Comparison of ENCODE assay signal across 8 cellular contexts in the genomic region with DNA sequence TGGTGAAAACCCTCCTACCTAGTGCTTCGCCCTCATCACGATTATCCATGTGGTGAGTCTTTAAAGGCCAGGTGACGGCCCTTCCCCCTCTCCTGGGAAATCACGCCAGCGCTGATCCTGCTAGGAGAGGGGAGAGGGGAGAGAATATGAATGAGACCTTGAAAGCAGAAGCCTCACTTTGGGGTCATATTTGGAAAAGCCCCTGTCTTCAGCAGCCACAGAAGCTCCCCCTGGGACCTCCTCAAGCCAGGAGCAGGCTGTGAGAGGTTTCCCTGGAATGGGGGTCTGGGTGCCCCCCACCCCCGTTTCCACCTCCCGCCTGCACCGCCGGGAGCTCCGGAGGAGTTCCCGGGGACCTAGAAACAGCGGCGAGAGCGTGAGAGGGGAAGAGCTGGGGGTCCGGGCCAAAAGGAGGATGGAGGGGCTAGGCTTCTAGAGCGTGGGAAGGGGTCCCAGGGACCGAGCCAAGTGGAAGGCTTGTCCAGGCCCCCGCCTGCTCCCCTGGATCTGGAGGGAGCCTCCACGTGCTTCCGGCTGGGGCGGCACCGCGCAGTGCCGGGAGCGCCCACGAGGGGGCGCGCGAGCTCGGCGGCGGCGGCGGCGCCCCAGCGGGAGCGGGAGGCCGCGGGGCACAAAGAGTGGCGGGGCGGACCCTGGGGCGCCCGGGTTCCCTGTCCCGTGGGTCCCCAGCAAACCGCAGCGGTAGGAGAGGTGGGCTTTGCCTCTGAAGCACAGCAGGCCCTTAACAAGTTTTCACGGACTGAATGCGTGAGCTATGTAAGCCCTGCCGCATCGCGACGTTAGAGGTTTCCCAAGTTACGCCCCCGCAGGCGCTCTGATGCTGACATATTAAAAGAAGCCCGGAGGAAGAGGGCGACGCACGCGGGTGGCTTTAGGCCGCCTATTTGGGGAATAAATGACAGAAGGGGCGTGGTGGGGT.
DNase-seq lines count a peak whose midpoint lies in the region; ATAC-seq and TF ChIP-seq lines count a peak whose summit lies in the region.

No MANE protein-coding gene starts in this region.

- H4K20me1 ChIP-seq in fibroblast of lung (ENCODE audit: control insufficient read depth, extremely low read depth, insufficient read depth, low read length) = no peaks in the 10 kb centered on the region

- peaks cover 5% of the 10 kb centered on the region for H3K9me3 Mint-ChIP-seq in activated T-cell treated with anti-CD3 and anti-CD28 coated beads, Interleukin-2, amount 50 U/mL, for 4 hours
- H3K9me3 Mint-ChIP-seq in nephron = peaks cover 6% of the 10 kb centered on the region
- H3K9me3 Mint-ChIP-seq in stimulated activated naive CD8-positive, alpha-beta T cell treated with anti-CD3 and anti-CD28 coated beads, Interleukin-15, Interleukin-2, amounts not matched to agents 100 ng/mL and 50 ng/mL, for 24 hours = no peaks in the 10 kb centered on the region

- peak; percentile 57 for DNase-seq in Ammon's horn (ENCODE audit: low spot score)
- DNase-seq in NT2/D1 (ENCODE audit: low read depth, low spot score) = peak; percentile 43
- DNase-seq in activated T-cell treated with anti-CD3 and anti-CD28 coated beads, Interleukin-2, amount 50 U/mL, for 4 hours = peak; percentile 64
- DNase-seq in fibroblast of lung (ENCODE audit: low read depth in 2 of 2) = peak; percentile 49 to 56

- TF ChIP-seq CTCF in fibroblast of lung (conservative IDR thresholded peaks at IDR 0.05 in 1 of 2, IDR thresholded peaks at IDR 0.05 in 1 of 2; ENCODE audit: low read depth in 1 of 2, low read length in 2 of 2) = peak; percentile 49 to 50
- TF ChIP-seq CTCF in nephron (IDR thresholded peaks at IDR 0.05; ENCODE audit: unreplicated experiment in 3 of 3) = peak; percentile 96 to 97 (median 97)

- H3K4me1 ChIP-seq in NT2/D1 (ENCODE audit: insufficient read depth, insufficient read length) (no peaks in the 10 kb centered on the region), fibroblast of lung (ENCODE audit: control insufficient read depth, extremely low read depth, insufficient read depth, low read length) (peaks cover 2% of the 10 kb centered on the region)

- no peaks in the 10 kb centered on the region for H3K36me3 Mint-ChIP-seq in activated T-cell treated with anti-CD3 and anti-CD28 coated beads, Interleukin-2, amount 50 U/mL, for 4 hours (ENCODE audit: insufficient read depth)
- H3K36me3 Mint-ChIP-seq in nephron (ENCODE audit: low read depth) = no peaks in the 10 kb centered on the region
- H3K36me3 Mint-ChIP-seq in stimulated activated naive CD8-positive, alpha-beta T cell treated with anti-CD3 and anti-CD28 coated beads, Interleukin-15, Interleukin-2, amounts not matched to agents 100 ng/mL and 50 ng/mL, for 24 hours (ENCODE audit: low read depth) = no peaks in the 10 kb centered on the region

- peak; percentile 90 for ATAC-seq in GM19035 (IDR thresholded peaks at IDR 0.05; ENCODE audit: unreplicated experiment)
- peak; percentile 93 for ATAC-seq in HG03280 (IDR thresholded peaks at IDR 0.05; ENCODE audit: unreplicated experiment)
- ATAC-seq in activated T-cell treated with anti-CD3 and anti-CD28 coated beads, Interleukin-2, amount 50 U/mL, for 4 hours = peak; percentile 94

- no peak overlapping the region for H3K27ac Mint-ChIP-seq in nephron
- peak overlapping the region; percentile 60 for H3K27ac Mint-ChIP-seq in stimulated activated naive CD8-positive, alpha-beta T cell treated with anti-CD3 and anti-CD28 coated beads, Interleukin-15, Interleukin-2, amounts not matched to agents 100 ng/mL and 50 ng/mL, for 24 hours

- H3K36me3 ChIP-seq in NT2/D1 (ENCODE audit: insufficient read depth, insufficient read length, low read length) (no peaks in the 10 kb centered on the region), fibroblast of lung (ENCODE audit: control insufficient read depth, insufficient read depth, low read length) (no peaks in the 10 kb centered on the region)

- H3K4me2 ChIP-seq in fibroblast of lung (ENCODE audit: extremely low read depth, insufficient read depth, low read length) = peak overlapping the region; percentile 92

- peaks cover 37% of the 10 kb centered on the region for H3K27me3 Mint-ChIP-seq in activated T-cell treated with anti-CD3 and anti-CD28 coated beads, Interleukin-2, amount 50 U/mL, for 4 hours (ENCODE audit: low read depth)
- H3K27me3 Mint-ChIP-seq in nephron (ENCODE audit: low read depth) = peaks cover 68% of the 10 kb centered on the region
- H3K27me3 Mint-ChIP-seq in stimulated activated naive CD8-positive, alpha-beta T cell treated with anti-CD3 and anti-CD28 coated beads, Interleukin-15, Interleukin-2, amounts not matched to agents 100 ng/mL and 50 ng/mL, for 24 hours = peaks cover 41% of the 10 kb centered on the region

- no peak overlapping the region for H3K27ac ChIP-seq in fibroblast of lung (ENCODE audit: insufficient read depth, low read length)

- H3K4me3 ChIP-seq in NT2/D1 (ENCODE audit: insufficient read length, low read depth) = peak overlapping the region; percentile 47
- peak overlapping the region; percentile 53 to 66 (median 61) for H3K4me3 ChIP-seq in fibroblast of lung (replicated peaks in 1 of 4; ENCODE audit: control extremely low read depth in 1 of 4, insufficient read depth in 1 of 4, low read depth in 3 of 4, low read length in 4 of 4)

- H3K9me3 ChIP-seq in NT2/D1 (ENCODE audit: insufficient read depth, low read length) = peaks cover 10% of the 10 kb centered on the region; the same call in 1 of the 2 replicates
- H3K9me3 ChIP-seq in fibroblast of lung (ENCODE audit: control insufficient read depth, insufficient read depth, low read depth, low read length) = no peaks in the 10 kb centered on the region

- H3K4me3 Mint-ChIP-seq in activated T-cell treated with anti-CD3 and anti-CD28 coated beads, Interleukin-2, amount 50 U/mL, for 4 hours = peak overlapping the region; percentile 78
- peak overlapping the region; percentile 83 to 85 (median 84) for H3K4me3 Mint-ChIP-seq in nephron
- H3K4me3 Mint-ChIP-seq in stimulated activated naive CD8-positive, alpha-beta T cell treated with anti-CD3 and anti-CD28 coated beads, Interleukin-15, Interleukin-2, amounts not matched to agents 100 ng/mL and 50 ng/mL, for 24 hours = peak overlapping the region; percentile 72

- H3K4me1 Mint-ChIP-seq in activated T-cell treated with anti-CD3 and anti-CD28 coated beads, Interleukin-2, amount 50 U/mL, for 4 hours (ENCODE audit: low read depth) = peaks cover 15% of the 10 kb centered on the region
- H3K4me1 Mint-ChIP-seq in nephron = peaks cover 9% of the 10 kb centered on the region
- peaks cover 23% of the 10 kb centered on the region for H3K4me1 Mint-ChIP-seq in stimulated activated naive CD8-positive, alpha-beta T cell treated with anti-CD3 and anti-CD28 coated beads, Interleukin-15, Interleukin-2, amounts not matched to agents 100 ng/mL and 50 ng/mL, for 24 hours (ENCODE audit: low read depth)

- H3K79me2 ChIP-seq in fibroblast of lung (ENCODE audit: control insufficient read depth, insufficient read depth, low read length) = no peaks in the 10 kb centered on the region

- H2AFZ ChIP-seq in fibroblast of lung (ENCODE audit: low read length) = peak overlapping the region; percentile 83

- H3K9ac ChIP-seq in NT2/D1 (ENCODE audit: insufficient read length, low read depth) (peak overlapping the region; percentile 71), fibroblast of lung (ENCODE audit: insufficient read depth, low read length) (peak overlapping the region; percentile 37)

- peaks cover 23% of the 10 kb centered on the region for H3K27me3 ChIP-seq in NT2/D1 (ENCODE audit: insufficient read depth, insufficient read length)
- H3K27me3 ChIP-seq in fibroblast of lung (ENCODE audit: control insufficient read depth, insufficient read depth, low read length) = peaks cover 39% of the 10 kb centered on the region
